8 cellular contexts compared by ENCODE assay signal in genomic region chr14:67358914-67359313, GRCh38. TPM values are rescaled to one million over a fixed set of nuclear protein-coding genes. Genes with fewer than 3 reads are reported as not detected.
DNase-seq lines count a peak whose midpoint lies in the region; ATAC-seq and TF ChIP-seq lines count a peak whose summit lies in the region.

No MANE protein-coding gene starts in this region.

- H3F3A ChIP-seq in GM23338 (replicated peaks; ENCODE audit: low read depth), result no peaks in the 10 kb centered on the region

- in situ Hi-C loops in ACHN (cut with HindIII; ENCODE audit: low pct_ligation_motif_present, low pct_unique_long_range_greater_than_20kb, low sequenced_read_pairs), result no loop called here

- peaks cover 7% of the 10 kb centered on the region; the same call in 1 of the 2 replicates for H4K20me1 ChIP-seq in GM23338 (replicated peaks; ENCODE audit: insufficient read depth)

- no peaks in the 10 kb centered on the region for H3K9me3 ChIP-seq in tibial artery

- H3K27ac Mint-ChIP-seq in GM23338, result peak overlapping the region; percentile 99
- peak overlapping the region; percentile 98 for H3K27ac Mint-ChIP-seq in activated naive CD8-positive, alpha-beta T cell treated with anti-CD3 and anti-CD28 coated beads for 36 hours

- H3K36me3 ChIP-seq in GM23338 (ENCODE audit: insufficient read depth), result no peaks in the 10 kb centered on the region
- H3K36me3 ChIP-seq in tibial artery, result no peaks in the 10 kb centered on the region

- H3K27me3 ChIP-seq in GM23338 (ENCODE audit: insufficient read depth) (no peaks in the 10 kb centered on the region), tibial artery (no peaks in the 10 kb centered on the region)

- H3K9me2 ChIP-seq in GM23338 (ENCODE audit: insufficient read depth), result no peaks in the 10 kb centered on the region

- peaks cover 91% of the 10 kb centered on the region for H3K79me2 ChIP-seq in GM23338 (replicated peaks; ENCODE audit: insufficient read depth)

- H3K36me3 Mint-ChIP-seq in GM23338 (ENCODE audit: low read depth), result peaks cover 8% of the 10 kb centered on the region; the same call in 1 of the 3 replicates
- peaks cover 18% of the 10 kb centered on the region for H3K36me3 Mint-ChIP-seq in activated naive CD8-positive, alpha-beta T cell treated with anti-CD3 and anti-CD28 coated beads for 36 hours

- peak overlapping the region; percentile 99 for H3K4me3 Mint-ChIP-seq in GM23338
- peak overlapping the region; percentile 97 for H3K4me3 Mint-ChIP-seq in activated naive CD8-positive, alpha-beta T cell treated with anti-CD3 and anti-CD28 coated beads for 36 hours

- H3K4me2 ChIP-seq in GM23338, result peak overlapping the region; percentile 92

- H3K27ac ChIP-seq in GM23338 (ENCODE audit: low read depth), result peak overlapping the region; percentile 84
- peak overlapping the region; percentile 90 to 92 for H3K27ac ChIP-seq in tibial artery

- H3K9me3 Mint-ChIP-seq in GM23338, result no peaks in the 10 kb centered on the region
- H3K9me3 Mint-ChIP-seq in activated naive CD8-positive, alpha-beta T cell treated with anti-CD3 and anti-CD28 coated beads for 36 hours, result no peaks in the 10 kb centered on the region

- TF ChIP-seq CTCF in GM23338 (conservative IDR thresholded peaks at IDR 0.05; ENCODE audit: low read depth in 2 of 2) (no peak), tibial artery (IDR thresholded peaks at IDR 0.05) (no peak)

- H2AFZ ChIP-seq in GM23338, result peak overlapping the region; percentile 73; the same call in 1 of the 2 replicates

- DNase-seq in ACHN (peak; percentile 19), GM23338 (ENCODE audit: low spot score) (peak; percentile 54), kidney tubule cell (ENCODE audit: low spot score) (peak; percentile 11), tibial artery (no peak), HCEC 1CT (no peak)
- DNase-seq in activated naive CD8-positive, alpha-beta T cell treated with anti-CD3 and anti-CD28 coated beads for 36 hours, result no peak

- H3K4me1 Mint-ChIP-seq in GM23338, result peaks cover 22% of the 10 kb centered on the region
- H3K4me1 Mint-ChIP-seq in activated naive CD8-positive, alpha-beta T cell treated with anti-CD3 and anti-CD28 coated beads for 36 hours, result peaks cover 52% of the 10 kb centered on the region

- intact Hi-C loops in tibial artery (cut with DNase I; ENCODE audit: low total_unique reads), result no loop called here

- ATAC-seq in GM23338 (no peak), GM18520 (IDR thresholded peaks at IDR 0.05; ENCODE audit: unreplicated experiment) (no peak), GM18858 (IDR thresholded peaks at IDR 0.05; ENCODE audit: unreplicated experiment) (no peak)

- peaks cover 9% of the 10 kb centered on the region for H3K4me1 ChIP-seq in GM23338 (ENCODE audit: insufficient read depth)
- H3K4me1 ChIP-seq in tibial artery, result peaks cover 6 to 62% (median 43%) of the 10 kb centered on the region in 4 donors

- H3K4me3 ChIP-seq in GM23338 (peak overlapping the region; percentile 90), tibial artery (peak overlapping the region; percentile 84 to 91)

- H3K27me3 Mint-ChIP-seq in GM23338 (ENCODE audit: insufficient read depth, low read depth, poor library complexity), result peaks cover 11% of the 10 kb centered on the region
- H3K27me3 Mint-ChIP-seq in activated naive CD8-positive, alpha-beta T cell treated with anti-CD3 and anti-CD28 coated beads for 36 hours, result no peaks in the 10 kb centered on the region

TF ChIP-seq in GM23338, 12 proteins besides CTCF, POLR2A, EP300 and RAD21 (continues in another document):
- TF ChIP-seq REST (IDR thresholded peaks at IDR 0.05; ENCODE audit: unreplicated experiment) (no peak), EZH2 (IDR thresholded peaks at IDR 0.05; ENCODE audit: low read depth, unreplicated experiment) (no peak), JUNB (IDR thresholded peaks at IDR 0.05; ENCODE audit: unreplicated experiment) (no peak), POLR2AphosphoS5 (IDR thresholded peaks at IDR 0.05; ENCODE audit: low read depth) (no peak), STAT1 (IDR thresholded peaks at IDR 0.05; ENCODE audit: unreplicated experiment) (no peak), ZNF114 (CRISPR knock-in tag; IDR thresholded peaks at IDR 0.05) (no peak), CREB1 (CRISPR knock-in tag; IDR thresholded peaks at IDR 0.05; ENCODE audit: low read depth) (no peak)

RNA-seq across cellular contexts. Expression of gene ATP6V1D, which starts 0.7 kb away (rescaled TPM):
- total RNA-seq in GM23338 (2014; rRNA removed; shearing (Covaris generic)), result 61.5 and 74.2 TPM in 2 replicates
- 87.8 and 105 TPM in 2 replicates for polyA plus RNA-seq in GM23338 (2016; fragmentation: Nextera tagmentation; extraction: Ambion mirVana)
- total RNA-seq in activated naive CD8-positive, alpha-beta T cell treated with anti-CD3 and anti-CD28 coated beads for 36 hours, result 10 to 100 TPM; 26.8 to 28.3 TPM

RNA-seq across cellular contexts. Expression of gene EIF2S1, which starts 1.2 kb away (rescaled TPM):
- 123 and 170 TPM in 2 replicates for total RNA-seq in GM23338 (2014; rRNA removed; shearing (Covaris generic))
- polyA plus RNA-seq in GM23338 (2016; fragmentation: Nextera tagmentation; extraction: Ambion mirVana), result 63.7 and 121 TPM in 2 replicates
- 100 to 1,000 TPM; 299 to 302 TPM for total RNA-seq in activated naive CD8-positive, alpha-beta T cell treated with anti-CD3 and anti-CD28 coated beads for 36 hours

RNA-seq across cellular contexts. Expression of gene PLEK2, which starts 53.1 kb away (rescaled TPM):
- 1.0 TPM in 1 of 2 replicates, not detected in the other for total RNA-seq in GM23338 (2014; rRNA removed; shearing (Covaris generic))
- polyA plus RNA-seq in GM23338 (2016; fragmentation: Nextera tagmentation; extraction: Ambion mirVana), result 0.61 and 2.2 TPM in 2 replicates
- 1 to 10 TPM; 4.1 to 4.2 TPM for total RNA-seq in activated naive CD8-positive, alpha-beta T cell treated with anti-CD3 and anti-CD28 coated beads for 36 hours

Comparison
In these comparisons a context has a peak if more than half of its experiments do, and no peak if none do; other contexts are left out.
1. DNase-seq: peak in ACHN (single experiment), GM23338 (single experiment) and kidney tubule cell (single experiment); none in activated naive CD8-positive, alpha-beta T cell treated with anti-CD3 and anti-CD28 coated beads for 36 hours (single experiment), tibial artery (0 of 2) and HCEC 1CT (single experiment).